Comparison of ENCODE assay signal across 20 cellular contexts in genomic region chr3:15409774-15410173, GRCh38.
"Had no signal": no experiment of that assay in that cellular context is flagged by ENCODE, and none has a peak within 500 bp of the region (broad histone marks: within the 10 kb centered on the region; RNA-seq: fewer than 3 reads in every experiment).

No MANE protein-coding gene starts in this region.

- DNase-seq: KBM-7, NCI-H1048, NCI-H1105, NCI-H1417, NCI-H1436 treated with DMSO at 0.1 percent for 48 hours, NCI-H1694 treated with DMSO at 0.1 percent for 48 hours, NCI-H1930, NCI-H2081, NCI-H2107, NCI-H2227 treated with DMSO at 0.1 percent for 48 hours, NCI-H510A, NCI-H524 treated with DMSO at 0.1 percent for 48 hours, NCI-H69, NCI-H774, Right ventricle myocardium superior, RPMI8226, SIG-M5 had no signal

- H3K4me1 ChIP-seq: SJSA1 had no signal

- H3K9me3 ChIP-seq: SJSA1 had no signal

- H3K27ac ChIP-seq: HL-60, SJSA1, SK-N-MC had no signal

- H3K27me3 ChIP-seq: SJSA1 had no signal

- H3K4me3 ChIP-seq: SJSA1, SK-N-MC had no signal
